In genomic region chr1:118151312-118151937, GRCh38 we compare ENCODE assay signal across 9 cellular contexts. TPM values are rescaled to one million over a fixed set of nuclear protein-coding genes. Genes with fewer than 3 reads are reported as not detected.
DNase-seq lines count a peak whose midpoint lies in the region; ATAC-seq, FAIRE-seq and TF ChIP-seq lines count a peak whose summit lies in the region.
"Had no signal": no experiment of that assay in that cellular context is flagged by ENCODE, and none has a peak within 500 bp of the region (broad histone marks: within the 10 kb centered on the region; RNA-seq: fewer than 3 reads in every experiment).

No MANE protein-coding gene starts in this region.

- no peak overlapping the region for H2AFZ ChIP-seq in mesenchymal stem cell (ENCODE audit: low read depth, low read length)

- 0 to 3% methylated on average over 3 to 6 of the region's 6 CpGs for WGBS in endodermal cell (ENCODE audit: insufficient coverage in 1 of 2, insufficient read length in 1 of 2), 2 experiments
- no CpG with 5 or more reads among the region's 6 CpGs for WGBS in mesenchymal stem cell

- no peak overlapping the region for H2BK15ac ChIP-seq in mesenchymal stem cell (ENCODE audit: low read depth, poor library complexity, severe bottlenecking)

- no peak for ATAC-seq in RWPE2 (ENCODE audit: low read depth)
- ATAC-seq in GM18907 (IDR thresholded peaks at IDR 0.05; ENCODE audit: unreplicated experiment) = no peak
- no peak for ATAC-seq in GM21515 (IDR thresholded peaks at IDR 0.05; ENCODE audit: unreplicated experiment)

- H4K8ac ChIP-seq in mesenchymal stem cell (ENCODE audit: low read length) = no peak overlapping the region

- H3K27me3 Mint-ChIP-seq in endodermal cell (ENCODE audit: insufficient read depth) = no peaks in the 10 kb centered on the region

- H3K36me3 ChIP-seq in RWPE2 (ENCODE audit: low read depth) (no peaks in the 10 kb centered on the region), endodermal cell (ENCODE audit: control insufficient read depth, insufficient read depth, low read length) (no peaks in the 10 kb centered on the region), mesenchymal stem cell (ENCODE audit: control insufficient read depth in 1 of 2, insufficient read depth in 2 of 2, low read depth in 1 of 2, low read length in 2 of 2) (no peaks in the 10 kb centered on the region)

- H3K27ac ChIP-seq in RWPE2 (ENCODE audit: poor library complexity, severe bottlenecking) (no peak overlapping the region), endodermal cell (ENCODE audit: low read depth, low read length) (no peak overlapping the region), mesenchymal stem cell (ENCODE audit: low read length, poor library complexity, severe bottlenecking) (no peak overlapping the region)

- H3K27me3 ChIP-seq in RWPE2 (ENCODE audit: insufficient read depth, poor library complexity, severe bottlenecking) (no peaks in the 10 kb centered on the region), endodermal cell (ENCODE audit: control insufficient read depth, insufficient read depth, low read length, poor library complexity, severe bottlenecking) (no peaks in the 10 kb centered on the region), mesenchymal stem cell (ENCODE audit: control insufficient read depth in 1 of 2, insufficient read depth in 1 of 2, low read length in 2 of 2) (no peaks in the 10 kb centered on the region)

- no peaks in the 10 kb centered on the region for H3K9me3 ChIP-seq in RWPE2 (ENCODE audit: severe bottlenecking)
- peaks cover 16% of the 10 kb centered on the region for H3K9me3 ChIP-seq in endodermal cell (ENCODE audit: control insufficient read depth, low read length)
- no peaks in the 10 kb centered on the region for H3K9me3 ChIP-seq in mesenchymal stem cell (ENCODE audit: control insufficient read depth, low read length)

- no peak overlapping the region for H4K91ac ChIP-seq in mesenchymal stem cell (ENCODE audit: low read length)

- no peak overlapping the region for H2BK5ac ChIP-seq in mesenchymal stem cell (ENCODE audit: low read depth, low read length, poor library complexity, severe bottlenecking)

- peaks cover 9% of the 10 kb centered on the region for H3K36me3 Mint-ChIP-seq in endodermal cell (ENCODE audit: low read depth)

- no peak overlapping the region for H3K4me2 ChIP-seq in mesenchymal stem cell (ENCODE audit: low read length, poor library complexity, severe bottlenecking)

- H3K9ac ChIP-seq in endodermal cell (ENCODE audit: extremely low read depth, low read length, poor library complexity, severe bottlenecking) = no peak overlapping the region
- H3K9ac ChIP-seq in mesenchymal stem cell (ENCODE audit: low read length) = no peak overlapping the region

- no peak overlapping the region for H3K4ac ChIP-seq in mesenchymal stem cell (ENCODE audit: low read depth in 1 of 2, low read length in 2 of 2)

- no peak overlapping the region for H3K18ac ChIP-seq in mesenchymal stem cell (ENCODE audit: low read depth in 1 of 2, low read length in 2 of 2)

- no peak overlapping the region for H3K27ac Mint-ChIP-seq in endodermal cell

- H3K79me1 ChIP-seq in mesenchymal stem cell (replicated peaks; ENCODE audit: low read length, poor library complexity, severe bottlenecking) = no peaks in the 10 kb centered on the region

- H3K4me3 Mint-ChIP-seq in endodermal cell = no peak overlapping the region

- DNase-seq in D721Med (ENCODE audit: insufficient read length, low spot score) (no peak), HS-5 (ENCODE audit: low read depth) (peak; percentile 39), RWPE2 (ENCODE audit: low spot score) (no peak), endodermal cell (peak; percentile 83), mesenchymal stem cell (peak; percentile 51), ureter (ENCODE audit: low spot score) (peak; percentile 49)

- H3K9me3 Mint-ChIP-seq in endodermal cell = peaks cover 14% of the 10 kb centered on the region

- H2BK12ac ChIP-seq in mesenchymal stem cell (ENCODE audit: low read length in 2 of 2) = no peak overlapping the region

- H2AK5ac ChIP-seq in mesenchymal stem cell (ENCODE audit: low read length, severe bottlenecking) = no peak overlapping the region

- peaks cover 12% of the 10 kb centered on the region for H3K4me1 ChIP-seq in RWPE2 (ENCODE audit: insufficient read depth, poor library complexity, severe bottlenecking)
- H3K4me1 ChIP-seq in endodermal cell (ENCODE audit: control insufficient read depth, insufficient read depth, low read length) = peaks cover 12% of the 10 kb centered on the region
- peaks cover 7% of the 10 kb centered on the region for H3K4me1 ChIP-seq in mesenchymal stem cell (ENCODE audit: control insufficient read depth, insufficient read depth, low read depth, low read length)

- TF ChIP-seq CTCF in D721Med (IDR thresholded peaks at IDR 0.05; ENCODE audit: insufficient read depth, missing control alignments) (peak; percentile 72), RWPE2 (IDR thresholded peaks at IDR 0.05; ENCODE audit: poor library complexity, severe bottlenecking) (peak; percentile 91), endodermal cell (conservative IDR thresholded peaks at IDR 0.05) (peak; percentile 93)

- peaks cover 23% of the 10 kb centered on the region for H3K4me1 Mint-ChIP-seq in endodermal cell

- no peak overlapping the region for H3K14ac ChIP-seq in mesenchymal stem cell (ENCODE audit: low read length in 2 of 2)

- H3K4me3 ChIP-seq in RWPE2 (ENCODE audit: severe bottlenecking) = no peak overlapping the region
- no peak overlapping the region for H3K4me3 ChIP-seq in endodermal cell (ENCODE audit: low read length)
- no peak overlapping the region for H3K4me3 ChIP-seq in mesenchymal stem cell (ENCODE audit: insufficient read depth in 1 of 2, low read depth in 1 of 2, low read length in 2 of 2)

- FAIRE-seq in D721Med (lab: Jason Lieb, UNC) = no peak

- H2BK120ac ChIP-seq in mesenchymal stem cell (ENCODE audit: low read depth, low read length) = no peak overlapping the region

- H3K23ac ChIP-seq in mesenchymal stem cell (ENCODE audit: low read length in 2 of 2) = no peak overlapping the region

RNA-seq across cellular contexts. Expression of gene SPAG17, which starts 33.6 kb away (rescaled TPM):
- total RNA-seq in endodermal cell (1 to 10 TPM; 5.0 to 6.3 TPM), ureter (6.1 TPM)
- 2.5 TPM for polyA plus RNA-seq in endodermal cell (2013, experiment 1 of 2)
- 1.1 TPM for polyA plus RNA-seq in endodermal cell (2013, experiment 2 of 2)
- polyA plus RNA-seq in mesenchymal stem cell (2013, experiment 1 of 2) = 0.18 TPM
- polyA plus RNA-seq in mesenchymal stem cell (2013, experiment 2 of 2) = under 0.01 TPM
- total RNA-seq: T-helper 1 cell treated with Interleukin-12 subunit alpha and Interleukin-12 subunit beta and Interleukin-4 antibody, amounts not matched to agents 30 ng/mL and 1 ng/mL, for 36 hours had no signal

Comparison
In these comparisons a context has a peak if more than half of its experiments do, and no peak if none do; other contexts are left out.
1. DNase-seq: peak in HS-5 (single experiment), endodermal cell (single experiment), mesenchymal stem cell (single experiment) and ureter (single experiment); none in D721Med (single experiment) and RWPE2 (single experiment).
2. Peak in every context shown above with its lines, with median percentiles within 50 percentile points of each other: CTCF ChIP-seq.